ENCODE assay signal across 19 cellular contexts in the genomic region with DNA sequence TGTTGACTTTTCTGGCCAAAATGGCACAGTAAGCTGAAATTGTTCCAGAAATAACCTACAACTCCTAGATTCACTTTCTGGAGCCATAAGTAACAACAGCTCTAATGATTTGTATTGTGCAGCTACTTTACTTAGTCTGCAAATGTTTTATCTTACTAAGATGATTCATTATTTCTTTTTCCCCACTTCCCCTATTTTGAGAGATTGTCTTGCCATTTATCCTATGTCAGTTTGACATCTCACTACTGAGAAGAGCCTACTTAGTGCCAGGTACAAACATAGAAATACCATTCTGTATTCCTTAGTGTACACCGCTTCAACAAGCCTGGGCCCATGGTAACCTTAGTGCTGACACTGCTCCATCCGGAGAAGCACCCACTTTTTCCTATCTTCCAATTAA.
"Had no signal": no experiment of that assay in that cellular context is flagged by ENCODE, and none has a peak within 500 bp of the region (broad histone marks: within the 10 kb centered on the region; RNA-seq: fewer than 3 reads in every experiment).

No MANE protein-coding gene starts in this region.

- H3K36me3 ChIP-seq: esophagus muscularis mucosa, gastrocnemius medialis, heart right ventricle, neutrophil, right atrium auricular region, sigmoid colon had no signal

- H3K27ac ChIP-seq: epithelial cell of prostate, esophagus muscularis mucosa, gastrocnemius medialis, heart right ventricle, neutrophil, right atrium auricular region, sigmoid colon, skin epidermis had no signal

- H3K27me3 ChIP-seq: neutrophil, right atrium auricular region had no signal

- H3K4me3 ChIP-seq: esophagus muscularis mucosa, gastrocnemius medialis, heart right ventricle, right atrium auricular region, sigmoid colon, skin epidermis had no signal

- H3K27ac Mint-ChIP-seq: effector memory CD8-positive, alpha-beta T cell; naive thymus-derived CD4-positive, alpha-beta T cell had no signal

- H3K4me3 Mint-ChIP-seq: effector memory CD8-positive, alpha-beta T cell; naive thymus-derived CD4-positive, alpha-beta T cell had no signal

- H3K4me1 ChIP-seq: esophagus muscularis mucosa, gastrocnemius medialis, heart right ventricle, right atrium auricular region, sigmoid colon had no signal

- H3K9me3 ChIP-seq: esophagus muscularis mucosa, gastrocnemius medialis, heart right ventricle, neutrophil, right atrium auricular region, sigmoid colon had no signal

- ATAC-seq: effector memory CD8-positive, alpha-beta T cell; gastrocnemius medialis; heart right ventricle; naive thymus-derived CD4-positive, alpha-beta T cell had no signal

- FAIRE-seq: islet of Langerhans had no signal

- DNase-seq: effector memory CD8-positive, alpha-beta T cell; gastrocnemius medialis; heart right ventricle; hypothalamus; kidney glomerular epithelial cell; mesendoderm; naive thymus-derived CD4-positive, alpha-beta T cell; posterior cingulate gyrus; sigmoid colon; stimulated activated CD4-positive, alpha-beta T cell treated with anti-CD3 and anti-CD28 coated beads, Interleukin-12 subunit alpha, Interleukin-12 subunit beta, amount 100 ng/mL, for 4 hours; stimulated activated CD4-positive, alpha-beta T cell treated with anti-CD3 and anti-CD28 coated beads, Interleukin-2, amount 100 ng/mL, for 48 hours; stimulated activated naive CD4-positive, alpha-beta T cell treated with Interleukin-2 at 50 U/mL for 16 hours; trophoblast cell had no signal
